In the genomic region with DNA sequence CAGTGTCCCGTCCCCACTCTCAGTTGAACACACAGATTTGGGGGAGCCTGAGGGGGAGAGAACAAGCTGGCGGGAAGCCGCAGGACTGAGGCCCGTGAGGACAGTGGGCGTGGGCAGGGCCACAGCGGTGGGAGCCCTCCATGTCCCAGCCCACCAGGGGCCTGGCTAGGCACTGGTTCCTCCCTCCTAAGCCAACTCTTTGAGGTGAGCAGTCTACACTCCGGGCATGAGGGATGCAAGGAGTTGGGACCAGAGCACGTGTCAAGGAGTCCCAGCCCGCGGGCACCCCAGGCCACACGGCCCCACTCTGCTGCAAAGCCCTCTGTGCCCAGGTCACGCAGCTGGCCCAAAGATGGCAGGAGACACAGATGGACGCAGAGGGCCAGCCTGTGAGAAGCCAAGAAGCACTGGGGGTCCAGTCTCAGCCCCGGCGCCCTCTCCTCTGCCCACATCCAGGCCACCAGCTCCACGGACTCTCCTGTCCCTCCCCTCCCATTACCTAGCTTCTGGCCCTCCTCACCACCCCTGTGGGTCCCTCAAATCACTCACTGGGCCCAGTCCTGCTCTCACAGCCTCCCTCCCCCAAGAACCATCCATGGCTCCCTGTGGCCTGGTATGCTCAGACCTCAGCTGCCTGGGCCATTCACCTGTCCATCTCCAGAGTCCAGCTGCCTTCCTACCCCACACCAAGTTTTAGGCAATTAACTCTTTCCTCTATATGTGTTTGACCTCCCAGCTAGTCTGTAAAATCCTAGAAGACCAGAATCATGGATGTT, we compare ENCODE assay signal across 22 cellular contexts.
"Had no signal": no experiment of that assay in that cellular context is flagged by ENCODE, and none has a peak within 500 bp of the region (broad histone marks: within the 10 kb centered on the region; RNA-seq: fewer than 3 reads in every experiment).

No MANE protein-coding gene starts in this region.

- H3K27ac ChIP-seq: HL-60 had no signal

- FAIRE-seq: HTR-8/SVneo, RCC 7860 had no signal

- H3K9ac ChIP-seq: SK-N-SH had no signal

- H3K9me3 ChIP-seq: SK-N-SH had no signal

- DNase-seq: KBM-7, MV-4-11, NCI-H1048, NCI-H1105, NCI-H1417, NCI-H1436 treated with DMSO at 0.1 percent for 48 hours, NCI-H1694, NCI-H187 treated with DMSO at 0.1 percent for 48 hours, NCI-H2081, NCI-H2107, NCI-H2227 treated with DMSO at 0.1 percent for 48 hours, NCI-H524, NCI-H69, NCI-H774, Right ventricle myocardium superior, RPMI8226, SIG-M5, SK-N-SH, SW 1271 had no signal

- H3K4me2 ChIP-seq: SK-N-SH had no signal
